ENCODE assay signal across 16 cellular contexts in the genomic region with DNA sequence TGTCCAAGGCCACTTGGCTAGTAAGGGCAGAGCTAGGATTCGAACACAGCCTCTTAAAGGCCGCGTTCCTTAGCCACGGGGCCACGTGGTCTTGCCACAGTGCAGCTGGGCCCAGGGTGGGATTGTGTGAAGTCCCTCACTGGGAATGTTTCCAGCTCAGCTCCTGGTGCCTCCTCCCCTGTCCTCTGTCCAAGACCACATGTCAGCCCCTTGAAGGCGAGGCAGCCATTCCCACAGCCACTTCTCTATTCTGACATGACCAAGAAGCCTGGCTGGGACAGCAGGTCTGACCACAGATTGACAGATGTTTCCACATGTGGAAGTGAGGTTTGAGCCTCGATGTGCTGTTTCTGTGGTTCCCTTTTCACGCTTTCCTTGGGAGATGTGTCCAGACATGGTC. TPM values are rescaled to one million over a fixed set of nuclear protein-coding genes. Genes with fewer than 3 reads are reported as not detected.
DNase-seq lines count a peak whose midpoint lies in the region; ATAC-seq, FAIRE-seq and TF ChIP-seq lines count a peak whose summit lies in the region.
"Had no signal": no experiment of that assay in that cellular context is flagged by ENCODE, and none has a peak within 500 bp of the region (broad histone marks: within the 10 kb centered on the region; RNA-seq: fewer than 3 reads in every experiment).

No MANE protein-coding gene starts in this region.

- no peak overlapping the region for H3K4me3 ChIP-seq in left ventricle myocardium inferior
- no peak overlapping the region for H3K4me3 ChIP-seq in upper lobe of right lung
- H3K4me3 ChIP-seq in small intestine (ENCODE audit: low read depth in 1 of 2, low read length in 2 of 2), result no peak overlapping the region

- H3K4me1 ChIP-seq in left ventricle myocardium inferior (no peaks in the 10 kb centered on the region), upper lobe of right lung (peaks cover 5% of the 10 kb centered on the region), small intestine (ENCODE audit: control insufficient read depth in 2 of 2, insufficient read depth in 1 of 2, low read depth in 1 of 2, low read length in 1 of 2) (no peaks in the 10 kb centered on the region)

- intact Hi-C loops in Right ventricle myocardium superior (cut with DNase I), result no loop called here
- intact Hi-C loops in left ventricle myocardium inferior (cut with micrococcal nuclease), result no loop called here
- intact Hi-C loops in upper lobe of right lung (cut with DNase I), result no loop called here

- no peak overlapping the region for H3K27ac ChIP-seq in left ventricle myocardium inferior (replicated peaks)
- H3K27ac ChIP-seq in upper lobe of right lung, result no peak overlapping the region
- H3K27ac ChIP-seq in small intestine (ENCODE audit: low read depth in 1 of 2, low read length in 1 of 2), result no peak overlapping the region

- H3K9me3 ChIP-seq in left ventricle myocardium inferior (replicated peaks) (no peaks in the 10 kb centered on the region), upper lobe of right lung (no peaks in the 10 kb centered on the region), small intestine (ENCODE audit: control insufficient read depth, low read depth) (no peaks in the 10 kb centered on the region)

- no peak for TF ChIP-seq CTCF in left ventricle myocardium inferior (IDR thresholded peaks at IDR 0.05; ENCODE audit: borderline replicate concordance)
- TF ChIP-seq CTCF in upper lobe of right lung (IDR thresholded peaks at IDR 0.05), result no peak

- H3K36me3 ChIP-seq in left ventricle myocardium inferior (no peaks in the 10 kb centered on the region), upper lobe of right lung (no peaks in the 10 kb centered on the region), small intestine (ENCODE audit: control insufficient read depth in 2 of 2, insufficient read depth in 2 of 2, low read length in 2 of 2) (no peaks in the 10 kb centered on the region)

- no peak for FAIRE-seq in small intestine (lab: Jason Lieb, UNC)

- H3K27me3 ChIP-seq in left ventricle myocardium inferior (ENCODE audit: low read depth) (peaks cover 72% of the 10 kb centered on the region), upper lobe of right lung (no peaks in the 10 kb centered on the region), small intestine (ENCODE audit: control insufficient read depth in 2 of 2, insufficient read depth in 2 of 2, low read length in 2 of 2) (no peaks in the 10 kb centered on the region)

- ATAC-seq in Right ventricle myocardium superior (ENCODE audit: poor library complexity) (peak; percentile 34), left lobe of liver (no peak), upper lobe of right lung (peak; percentile 73), GM21737 (IDR thresholded peaks at IDR 0.05; ENCODE audit: unreplicated experiment) (no peak)
- ATAC-seq: activated CD4-positive, alpha-beta T cell treated with anti-CD3 and anti-CD28 coated beads for 36 hours; left colon had no signal

- DNase-seq in Right ventricle myocardium superior (peak; percentile 48), left ventricle myocardium inferior (no peak), SKM-1 treated with dmso at 0.1 percent for 144 hours (lab: John Stamatoyannopoulos, UW; ENCODE audit: unreplicated experiment) (peak; percentile 79), left lobe of liver (ENCODE audit: low spot score) (peak; percentile 27), upper lobe of right lung (no peak), small intestine (no peak), NCI-H128 (lab: John Stamatoyannopoulos, UW; ENCODE audit: unreplicated experiment) (no peak)
- DNase-seq: activated CD4-positive, alpha-beta T cell treated with anti-CD3 and anti-CD28 coated beads for 36 hours; amniotic stem cell; DMS153; left colon; NCI-H1105 treated with DMSO at 0.1 percent for 48 hours; NCI-H226; nephron progenitor cell had no signal

- WGBS in small intestine, 3 donors, result 71 to 91% (median 87%) methylated on average over 8 of the region's 8 CpGs

RNA-seq across cellular contexts. Expression of a gene that starts 57.6 kb away (rescaled TPM):
- total RNA-seq in Right ventricle myocardium superior (1.0 TPM), left ventricle myocardium inferior (0.52 TPM), left lobe of liver (0.86 TPM), upper lobe of right lung (13.1 TPM)
- 1 to 10 TPM; 1.1 to 5.4 (median 2.2) TPM for polyA plus RNA-seq in small intestine
- total RNA-seq: epithelial cell of proximal tubule had no signal

Comparison
In these comparisons a context has a peak if more than half of its experiments do, and no peak if none do; other contexts are left out.
1. DNase-seq: peak in Right ventricle myocardium superior (single experiment), SKM-1 treated with dmso at 0.1 percent for 144 hours (single experiment) and left lobe of liver (single experiment); none in left ventricle myocardium inferior (single experiment), upper lobe of right lung (single experiment), small intestine (single experiment) and NCI-H128 (single experiment).
2. ATAC-seq: peak in Right ventricle myocardium superior (single experiment) and upper lobe of right lung (single experiment); none in left lobe of liver (single experiment) and GM21737 (single experiment).